Comparison of ENCODE assay signal across 14 cellular contexts in the genomic region with DNA sequence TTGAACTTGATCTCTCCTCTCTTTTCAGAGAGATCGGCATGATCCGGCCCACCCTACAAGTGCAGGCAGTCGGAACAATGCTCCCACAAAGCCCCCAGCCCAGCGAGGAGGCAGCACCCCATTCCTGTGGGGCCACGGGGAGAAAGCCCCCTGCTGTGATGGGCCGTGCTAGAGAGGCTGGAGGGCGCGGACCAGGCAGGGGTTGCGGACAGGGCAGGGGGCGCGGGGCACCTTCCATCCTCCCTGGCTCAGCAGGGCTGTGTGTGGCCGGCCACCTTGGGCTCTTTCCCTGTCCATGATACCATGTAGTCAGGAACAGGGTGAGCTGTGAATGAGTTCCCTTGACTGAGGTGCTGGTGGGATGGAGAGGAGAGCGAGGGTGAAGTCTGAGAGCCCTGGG.
A peak's percentile ranks its signal among the peaks of the same experiment; 100 is the strongest.
DNase-seq lines count a peak whose midpoint lies in the region; ATAC-seq and TF ChIP-seq lines count a peak whose summit lies in the region.
"Had no signal": no experiment of that assay in that cellular context is flagged by ENCODE, and none has a peak within 500 bp of the region (broad histone marks: within the 10 kb centered on the region; RNA-seq: fewer than 3 reads in every experiment).

No MANE protein-coding gene starts in this region.

- TF ChIP-seq CTCF in endodermal cell (conservative IDR thresholded peaks at IDR 0.05): no peak

- H3K36me3 ChIP-seq in endodermal cell (ENCODE audit: control insufficient read depth, insufficient read depth, low read length): no peaks in the 10 kb centered on the region
- H3K36me3 ChIP-seq in trophoblast cell (ENCODE audit: control insufficient read depth in 1 of 2, insufficient read depth in 2 of 2, low read length in 2 of 2): no peaks in the 10 kb centered on the region
- H3K36me3 ChIP-seq: BE2C had no signal

- H3K36me3 Mint-ChIP-seq in endodermal cell (ENCODE audit: low read depth): no peaks in the 10 kb centered on the region
- H3K36me3 Mint-ChIP-seq: CD4-positive, alpha-beta memory T cell had no signal

- peak in 1 of 61 donors; percentile 7 for DNase-seq in caudate nucleus (lab: John Stamatoyannopoulos, UW)
- DNase-seq in endodermal cell: peak; percentile 36
- no peak for DNase-seq in trophoblast cell
- DNase-seq in DMS53 treated with DMSO at 0.1 percent for 48 hours (lab: John Stamatoyannopoulos, UW; ENCODE audit: unreplicated experiment): no peak
- DNase-seq: BE2C; CD4-positive, alpha-beta memory T cell; DND-41; GDM1 had no signal

- H3K23ac ChIP-seq in trophoblast cell (ENCODE audit: low read length): no peak overlapping the region

- H3K9me3 Mint-ChIP-seq in endodermal cell: no peaks in the 10 kb centered on the region
- H3K9me3 Mint-ChIP-seq: CD4-positive, alpha-beta memory T cell had no signal

- no peak overlapping the region for H3K4me3 Mint-ChIP-seq in endodermal cell
- H3K4me3 Mint-ChIP-seq: CD4-positive, alpha-beta memory T cell had no signal

- peak overlapping the region; percentile 19 for H2AK5ac ChIP-seq in trophoblast cell (ENCODE audit: low read length)

- H3K4me1 ChIP-seq in endodermal cell (ENCODE audit: control insufficient read depth, insufficient read depth, low read length) (peaks cover 6% of the 10 kb centered on the region), trophoblast cell (ENCODE audit: control insufficient read depth in 1 of 2, insufficient read depth in 2 of 2, low read length in 2 of 2) (peaks cover 13 to 14% of the 10 kb centered on the region in 2 experiments)
- H3K4me1 ChIP-seq: A549, BE2C had no signal

- no peak overlapping the region for H4K8ac ChIP-seq in trophoblast cell (ENCODE audit: low read depth, low read length)

- H3K4me3 ChIP-seq in endodermal cell (ENCODE audit: low read length) (no peak overlapping the region), trophoblast cell (ENCODE audit: low read depth, low read length) (no peak overlapping the region)
- H3K4me3 ChIP-seq: A549 had no signal

- peaks cover 6% of the 10 kb centered on the region for H3K79me1 ChIP-seq in trophoblast cell (ENCODE audit: low read length)

- no peak overlapping the region for H4K12ac ChIP-seq in trophoblast cell (ENCODE audit: low read depth, low read length)

- peaks cover 6% of the 10 kb centered on the region for H3K27me3 Mint-ChIP-seq in endodermal cell (ENCODE audit: insufficient read depth)

- peaks cover 43% of the 10 kb centered on the region for H3K4me1 Mint-ChIP-seq in endodermal cell

- H3K4ac ChIP-seq in trophoblast cell (ENCODE audit: low read depth, low read length): no peak overlapping the region

- no peaks in the 10 kb centered on the region for H3K79me2 ChIP-seq in trophoblast cell (ENCODE audit: control insufficient read depth, insufficient read depth, low read length, poor library complexity)

- no peak overlapping the region for H3K9ac ChIP-seq in endodermal cell (ENCODE audit: extremely low read depth, low read length, poor library complexity, severe bottlenecking)
- no peak overlapping the region for H3K9ac ChIP-seq in trophoblast cell (ENCODE audit: low read length)

- H2BK120ac ChIP-seq in trophoblast cell (ENCODE audit: insufficient read depth, low read length, poor library complexity): no peak overlapping the region

- H2BK12ac ChIP-seq in trophoblast cell (ENCODE audit: low read length): no peak overlapping the region

- no peaks in the 10 kb centered on the region for H3K9me3 ChIP-seq in endodermal cell (ENCODE audit: control insufficient read depth, low read length)
- H3K9me3 ChIP-seq in trophoblast cell (ENCODE audit: insufficient read depth, low read depth, low read length): peaks cover 7% of the 10 kb centered on the region
- H3K9me3 ChIP-seq: A549, BE2C had no signal

- H3K14ac ChIP-seq in trophoblast cell (ENCODE audit: low read length): no peak overlapping the region

- H2BK5ac ChIP-seq in trophoblast cell (ENCODE audit: low read depth, low read length, poor library complexity): no peak overlapping the region

- no peak overlapping the region for H3K27ac Mint-ChIP-seq in endodermal cell
- H3K27ac Mint-ChIP-seq: CD4-positive, alpha-beta memory T cell had no signal

- no peak overlapping the region for H2AFZ ChIP-seq in trophoblast cell (ENCODE audit: insufficient read depth, low read length, poor library complexity)

- H3K27me3 ChIP-seq in endodermal cell (ENCODE audit: control insufficient read depth, insufficient read depth, low read length, poor library complexity, severe bottlenecking) (no peaks in the 10 kb centered on the region), trophoblast cell (ENCODE audit: insufficient read depth, low read length) (no peaks in the 10 kb centered on the region)

- no peak overlapping the region for H4K91ac ChIP-seq in trophoblast cell (ENCODE audit: low read depth, low read length)

- H3K18ac ChIP-seq in trophoblast cell (ENCODE audit: low read length): no peak overlapping the region

- ATAC-seq in GM18519 (IDR thresholded peaks at IDR 0.05; ENCODE audit: low FRiP score, unreplicated experiment) (no peak), HG03439 (IDR thresholded peaks at IDR 0.05; ENCODE audit: unreplicated experiment) (no peak)
- ATAC-seq: A549, HCT116 had no signal

- H3K27ac ChIP-seq in caudate nucleus (ENCODE audit: low read depth, low read length) (peak overlapping the region; percentile 55), endodermal cell (ENCODE audit: low read depth, low read length) (no peak overlapping the region), trophoblast cell (ENCODE audit: low read depth, low read length) (no peak overlapping the region)
- H3K27ac ChIP-seq: A549, C4-2B, HL-60 had no signal

- H3K4me2 ChIP-seq in trophoblast cell (ENCODE audit: low read length): no peak overlapping the region
- H3K4me2 ChIP-seq: A549 had no signal

- 93 to 100% methylated on average over 9 to 13 of the region's 13 CpGs for WGBS in endodermal cell (ENCODE audit: insufficient coverage in 1 of 2, insufficient read length in 1 of 2), 2 experiments
- no CpG with 5 or more reads among the region's 13 CpGs for WGBS in trophoblast cell (ENCODE audit: extremely low coverage, insufficient coverage, insufficient read length)
